Comparison of ENCODE assay signal across 26 cellular contexts in the genomic region with DNA sequence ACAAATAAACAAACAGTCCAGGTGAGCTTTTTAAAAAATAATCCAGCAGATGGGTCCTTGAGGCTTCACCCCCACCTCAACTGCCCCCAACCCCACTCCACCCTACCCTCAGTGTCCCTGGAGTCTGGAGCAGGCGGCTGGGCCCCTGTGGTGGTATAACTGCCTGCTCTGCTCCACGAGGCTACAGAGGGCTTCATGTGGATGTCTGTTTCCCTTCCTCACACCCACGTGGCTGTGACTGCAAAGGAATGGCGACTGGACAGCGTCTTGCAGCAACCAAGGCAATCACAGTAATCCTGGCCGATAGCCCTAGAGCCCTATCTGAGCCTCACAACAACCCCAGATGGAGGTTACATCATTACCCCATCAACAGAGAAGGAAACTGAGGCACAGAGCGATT.
A peak's percentile ranks its signal among the peaks of the same experiment; 100 is the strongest.
DNase-seq lines count a peak whose midpoint lies in the region; ATAC-seq, FAIRE-seq and TF ChIP-seq lines count a peak whose summit lies in the region.
"Had no signal": no experiment of that assay in that cellular context is flagged by ENCODE, and none has a peak within 500 bp of the region (broad histone marks: within the 10 kb centered on the region; RNA-seq: fewer than 3 reads in every experiment).

No MANE protein-coding gene starts in this region.

- no peak overlapping the region for H3K14ac ChIP-seq in IMR-90 (replicated peaks; ENCODE audit: low read depth, low read length)
- peak overlapping the region; percentile 12 for H3K14ac ChIP-seq in H1 (ENCODE audit: insufficient read length)

- no peak overlapping the region for H4K8ac ChIP-seq in IMR-90 (ENCODE audit: low read depth in 2 of 2, low read length in 2 of 2)
- no peak overlapping the region for H4K8ac ChIP-seq in H1 (ENCODE audit: extremely low read depth, insufficient read depth, low read length)

- no peak overlapping the region for H2BK120ac ChIP-seq in IMR-90 (ENCODE audit: low read depth, low read length)
- no peak overlapping the region for H2BK120ac ChIP-seq in H1 (replicated peaks; ENCODE audit: low read depth, low read length)

- no peak overlapping the region for H3K4me3 Mint-ChIP-seq in natural killer cell
- H3K4me3 Mint-ChIP-seq: CD14-positive monocyte; CD4-positive, alpha-beta memory T cell; CD4-positive, CD25-positive, alpha-beta regulatory T cell; CD8-positive, alpha-beta memory T cell had no signal

- H3K36me3 ChIP-seq in IMR-90 (ENCODE audit: control insufficient read depth, insufficient read depth, low read length) (no peaks in the 10 kb centered on the region), H1 (ENCODE audit: control insufficient read depth in 2 of 4, insufficient read depth in 4 of 4, low read length in 3 of 4) (no peaks in the 10 kb centered on the region)
- H3K36me3 ChIP-seq: BE2C, BLaER1 had no signal

- no peak for FAIRE-seq in H1 (lab: Jason Lieb, UNC)
- FAIRE-seq: A204.1, GM12878, GM12892, GM18507 had no signal

- H3K27me3 ChIP-seq in IMR-90 (ENCODE audit: control insufficient read depth, insufficient read depth, low read length) (peaks cover 13% of the 10 kb centered on the region; the same call in 1 of the 2 replicates), H1 (replicated peaks in 1 of 4; ENCODE audit: control insufficient read depth in 3 of 4, extremely low read depth in 1 of 4, insufficient read depth in 3 of 4, low read length in 3 of 4) (no peaks in the 10 kb centered on the region)
- H3K27me3 ChIP-seq: BE2C, BLaER1 had no signal

- no peak for TF ChIP-seq EP300 in H1 (IDR thresholded peaks at IDR 0.05; ENCODE audit: borderline replicate concordance in 1 of 2, low read depth in 2 of 2, low read length in 2 of 2)

- H3K36me3 Mint-ChIP-seq in natural killer cell = no peaks in the 10 kb centered on the region
- H3K36me3 Mint-ChIP-seq: CD14-positive monocyte; CD4-positive, alpha-beta memory T cell; CD4-positive, CD25-positive, alpha-beta regulatory T cell; CD8-positive, alpha-beta memory T cell had no signal

- POLR2A ChIA-PET in IMR-90 (lab: Charles Lee; ENCODE audit: unreplicated experiment) (no interaction called here), H1 (lab: Charles Lee; ENCODE audit: partially characterized antibody) (no interaction called here)

- no peaks in the 10 kb centered on the region for H3K4me1 Mint-ChIP-seq in natural killer cell
- H3K4me1 Mint-ChIP-seq: CD4-positive, alpha-beta memory T cell; CD4-positive, CD25-positive, alpha-beta regulatory T cell; CD8-positive, alpha-beta memory T cell had no signal

- no peak overlapping the region for H3K27ac Mint-ChIP-seq in natural killer cell
- H3K27ac Mint-ChIP-seq: CD14-positive monocyte; CD4-positive, alpha-beta memory T cell; CD8-positive, alpha-beta memory T cell had no signal

- H2BK5ac ChIP-seq in IMR-90 (ENCODE audit: low read depth, low read length, poor library complexity, severe bottlenecking) (no peak overlapping the region), H1 (ENCODE audit: low read depth, low read length) (no peak overlapping the region)

- no peaks in the 10 kb centered on the region; the same call in 1 of the 2 replicates for H3K9me1 ChIP-seq in IMR-90 (ENCODE audit: insufficient read depth, low read length)

- no peak overlapping the region for H3K56ac ChIP-seq in IMR-90 (ENCODE audit: extremely low read depth, insufficient read depth, low read length)
- no peak overlapping the region for H3K56ac ChIP-seq in H1 (replicated peaks; ENCODE audit: insufficient read length, low read depth, low read length)

- H3K23ac ChIP-seq in IMR-90 (ENCODE audit: low read depth, low read length) (no peak overlapping the region), H1 (ENCODE audit: insufficient read length) (no peak overlapping the region)

- H2BK20ac ChIP-seq in IMR-90 (ENCODE audit: low read depth, low read length) = no peak overlapping the region
- no peak overlapping the region for H2BK20ac ChIP-seq in H1 (ENCODE audit: low read length)

- H2AK9ac ChIP-seq in IMR-90 (replicated peaks; ENCODE audit: low read depth, low read length, poor library complexity) = no peak overlapping the region

- H4K5ac ChIP-seq in IMR-90 (ENCODE audit: low read depth, low read length) (no peak overlapping the region), H1 (ENCODE audit: insufficient read length, low read depth, low read length) (no peak overlapping the region)

- TF ChIP-seq CTCF in IMR-90 (conservative IDR thresholded peaks at IDR 0.05; ENCODE audit: low read depth, low read length) (no peak), H1 (IDR thresholded peaks at IDR 0.05; ENCODE audit: control extremely low read depth in 1 of 3, insufficient read depth in 1 of 3, low read depth in 1 of 3, low read length in 3 of 3) (no peak), omental fat pad (IDR thresholded peaks at IDR 0.05) (no peak), natural killer cell (IDR thresholded peaks at IDR 0.05) (no peak)

- H3K9ac ChIP-seq in IMR-90 (ENCODE audit: low read depth, low read length) (no peak overlapping the region), H1 (replicated peaks in 1 of 4; ENCODE audit: extremely low read depth in 1 of 4, low read depth in 3 of 4, low read length in 3 of 4) (no peak overlapping the region; a peak in 1 of 7 replicates)
- H3K9ac ChIP-seq: BLaER1 had no signal

- in situ Hi-C loops in IMR-90 (cut with MboI; ENCODE audit: low sequenced_read_pairs) = no loop called here

- dilution Hi-C loops in IMR-90 (cut with HindIII; ENCODE audit: low sequenced_read_pairs, unreplicated experiment) = no loop called here

- intact Hi-C loops in IMR-90 (cut with micrococcal nuclease) = no loop called here
- intact Hi-C loops in natural killer cell (cut with micrococcal nuclease) = no loop called here

- TF ChIP-seq RAD21 in IMR-90 (IDR thresholded peaks at IDR 0.05; ENCODE audit: low read length) (no peak), H1 (IDR thresholded peaks at IDR 0.05 in 1 of 2, conservative IDR thresholded peaks at IDR 0.05 in 1 of 2; ENCODE audit: low read depth in 2 of 2, low read length in 2 of 2) (no peak)

- H2BK12ac ChIP-seq in H1 (ENCODE audit: low read depth, low read length) = no peak overlapping the region

- CTCF ChIA-PET in IMR-90 (lab: Yijun Ruan, JAX) = no interaction called here
- CTCF ChIA-PET in H1 (lab: Charles Lee; ENCODE audit: partially characterized antibody) = no interaction called here

- peaks cover 8% of the 10 kb centered on the region; the same call in 1 of the 2 replicates for H3K23me2 ChIP-seq in H1 (ENCODE audit: low read depth, low read length)

- H4K20me1 ChIP-seq in IMR-90 (ENCODE audit: insufficient read depth, low read length) = no peaks in the 10 kb centered on the region
- H4K20me1 ChIP-seq in H1 (replicated peaks in 1 of 2; ENCODE audit: control insufficient read depth in 1 of 2, insufficient read depth in 2 of 2, low read length in 2 of 2) = peaks cover 0 to 1% of the 10 kb centered on the region in 2 experiments
- H4K20me1 ChIP-seq: BLaER1 had no signal

- H3K27me3 Mint-ChIP-seq in natural killer cell (ENCODE audit: low read depth in 2 of 2) = peaks cover 11 to 15% of the 10 kb centered on the region in 2 donors

- no peaks in the 10 kb centered on the region for H3K79me1 ChIP-seq in IMR-90 (ENCODE audit: low read depth in 1 of 2, low read length in 2 of 2)
- H3K79me1 ChIP-seq in H1 (ENCODE audit: low read depth, low read length) = no peaks in the 10 kb centered on the region; the same call in none of the 2 replicates

- H3K27ac ChIP-seq in IMR-90 (ENCODE audit: insufficient read depth, low read length) = no peak overlapping the region
- H3K27ac ChIP-seq in H1 (ENCODE audit: low read depth, low read length) = no peak overlapping the region
- H3K27ac ChIP-seq: BLaER1 had no signal

- H3K18ac ChIP-seq in IMR-90 (ENCODE audit: low read depth, low read length) (no peak overlapping the region), H1 (ENCODE audit: extremely low read depth, low read length) (no peak overlapping the region)

- H3K4ac ChIP-seq in IMR-90 (ENCODE audit: low read depth, low read length) (no peak overlapping the region), H1 (replicated peaks; ENCODE audit: insufficient read length, low read depth, low read length) (no peak overlapping the region)

- DNase-seq in IMR-90 (no peak), H1 (ENCODE audit: low read depth in 1 of 2, low spot score in 2 of 2) (no peak), omental fat pad (ENCODE audit: low spot score) (no peak), natural killer cell (no peak), hepatic stellate cell (ENCODE audit: low spot score) (no peak)
- DNase-seq: 8988T; ACHN; BE2C; C1 segment of cervical spinal cord; CD4-positive, alpha-beta memory T cell; CD4-positive, CD25-positive, alpha-beta regulatory T cell; CD8-positive, alpha-beta memory T cell; COR-L47; DMS 273 treated with DMSO at 0.1 percent for 48 hours; DMS153; DMS53; DMS79; DND-41; EL; GDM1 had no signal

- H2BK15ac ChIP-seq in IMR-90 (ENCODE audit: low read depth, low read length) (no peak overlapping the region), H1 (ENCODE audit: low read length) (no peak overlapping the region)

- TF ChIP-seq POLR2A in IMR-90 (IDR thresholded peaks at IDR 0.05; ENCODE audit: low read depth, low read length) (no peak), H1 (IDR thresholded peaks at IDR 0.05; ENCODE audit: control extremely low read depth in 1 of 2, low read depth in 2 of 2, low read length in 2 of 2) (no peak)

- ATAC-seq in IMR-90 (ENCODE audit: low read depth) (no peak), omental fat pad (ENCODE audit: low FRiP score) (peak; percentile 6), natural killer cell (no peak)
- ATAC-seq: GM12878 had no signal

- peak overlapping the region; percentile 60 for H2AFZ ChIP-seq in IMR-90 (replicated peaks; ENCODE audit: low read length, poor library complexity)
- H2AFZ ChIP-seq in H1 (ENCODE audit: low read length) = no peak overlapping the region; the same call in 1 of the 2 replicates

- H4K91ac ChIP-seq in IMR-90 (ENCODE audit: insufficient read depth, low read depth, low read length) = no peak overlapping the region
- no peak overlapping the region for H4K91ac ChIP-seq in H1 (replicated peaks; ENCODE audit: insufficient read length, low read length)

- peaks cover 8% of the 10 kb centered on the region; the same call in 1 of the 2 replicates for H3K4me1 ChIP-seq in IMR-90 (ENCODE audit: control insufficient read depth, insufficient read depth, low read length)
- H3K4me1 ChIP-seq in H1 (replicated peaks in 1 of 4; ENCODE audit: control insufficient read depth in 3 of 4, insufficient read depth in 4 of 4, low read length in 3 of 4) = no peaks in the 10 kb centered on the region
- H3K4me1 ChIP-seq: BE2C, BLaER1 had no signal

- H3K79me2 ChIP-seq in H1 (ENCODE audit: control insufficient read depth in 1 of 2, insufficient read depth in 2 of 2, low read length in 2 of 2) = no peaks in the 10 kb centered on the region

- 60% methylated on average over 2 of the region's 7 CpGs; no CpG with 5 or more reads in 1 of the 2 experiments for WGBS in IMR-90 (ENCODE audit: extremely low coverage in 2 of 2, insufficient read length in 1 of 2), 2 experiments
- 72% methylated on average over 7 of the region's 7 CpGs; no CpG with 5 or more reads in 1 of the 2 experiments for WGBS in H1 (ENCODE audit: extremely low coverage in 1 of 2, insufficient coverage in 1 of 2, insufficient read length in 1 of 2, insufficient replicate concordance in 2 of 2, low coverage in 1 of 2, low lambda C conversion rate in 2 of 2, missing lambda C conversion rate in 1 of 2), 2 experiments

- no peak overlapping the region for H3K4me2 ChIP-seq in IMR-90 (ENCODE audit: low read depth, low read length)
- no peak overlapping the region for H3K4me2 ChIP-seq in H1 (ENCODE audit: insufficient read depth in 1 of 2, low read depth in 2 of 2, low read length in 2 of 2)
- H3K4me2 ChIP-seq: BLaER1 had no signal

- no TSS peak for BruUV-seq in IMR-90 (replicated peaks; lab: Mats Ljungman, UMichigan)

- H2AK5ac ChIP-seq in IMR-90 (ENCODE audit: low read depth, low read length) = no peak overlapping the region
- H2AK5ac ChIP-seq in H1 (ENCODE audit: low read depth, low read length) = no peak overlapping the region

- H3K9me3 ChIP-seq in IMR-90 (ENCODE audit: control insufficient read depth, insufficient read depth, low read length) = no peaks in the 10 kb centered on the region
- H3K9me3 ChIP-seq in H1 (ENCODE audit: insufficient read depth in 2 of 2, low read depth in 1 of 2, low read length in 1 of 2) = no peaks in the 10 kb centered on the region
- H3K9me3 ChIP-seq: BE2C, BLaER1 had no signal

- H3K9me3 Mint-ChIP-seq in natural killer cell = no peaks in the 10 kb centered on the region
- H3K9me3 Mint-ChIP-seq: CD14-positive monocyte; CD4-positive, CD25-positive, alpha-beta regulatory T cell; CD8-positive, alpha-beta memory T cell had no signal

- H3K4me3 ChIP-seq in IMR-90 (ENCODE audit: insufficient read depth, low read depth, low read length) (no peak overlapping the region), H1 (ENCODE audit: extremely low read depth in 1 of 4, insufficient read depth in 2 of 4, low read depth in 3 of 4, low read length in 4 of 4) (no peak overlapping the region)
- H3K4me3 ChIP-seq: BLaER1, GM12878 had no signal
